ENCODE assay signal across 1 cellular context in the genomic region with DNA sequence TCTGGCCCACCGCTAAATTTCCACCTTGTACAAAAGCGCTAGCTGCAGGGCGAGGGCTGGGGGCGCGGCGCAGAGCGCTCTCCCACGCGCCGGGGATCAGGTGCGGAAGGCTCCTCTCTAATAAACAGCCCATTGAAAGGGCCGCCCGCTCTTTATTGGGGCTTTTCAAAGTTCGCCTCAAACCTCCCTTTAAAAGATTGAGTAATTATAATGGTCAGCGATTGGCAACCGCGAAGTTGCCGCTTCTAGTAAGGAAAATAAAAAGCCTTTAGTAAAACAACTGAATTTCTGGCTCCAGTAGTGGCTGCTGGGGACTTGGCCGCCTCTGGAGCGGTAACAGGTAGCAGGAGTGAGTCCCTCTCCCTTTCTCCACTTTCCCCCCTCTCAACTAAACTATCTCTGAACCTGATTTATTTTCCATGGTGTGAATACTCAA.
A peak's percentile ranks its signal among the peaks of the same experiment; 100 is the strongest.
TF ChIP-seq lines count a peak whose summit lies in the region.

No MANE protein-coding gene starts in this region.

TF ChIP-seq in endothelial cell of umbilical vein, 7 proteins besides CTCF, POLR2A, EP300 and RAD21:
- TF ChIP-seq EZH2 (IDR thresholded peaks at IDR 0.05; ENCODE audit: borderline replicate concordance, low read depth, low read length, severe bottlenecking) (peak; percentile 66), JUN (IDR thresholded peaks at IDR 0.05; ENCODE audit: borderline replicate concordance, insufficient read depth, insufficient read length, low read depth) (no peak), FOS (IDR thresholded peaks at IDR 0.05; ENCODE audit: borderline replicate concordance, insufficient read depth, low read length) (no peak), GATA2 (IDR thresholded peaks at IDR 0.05; ENCODE audit: insufficient read depth, insufficient read length, low read depth, low read length) (no peak)
